10 cellular contexts compared by ENCODE assay signal in genomic region chr19:2701361-2702169, GRCh38. TPM values are rescaled to one million over a fixed set of nuclear protein-coding genes. Genes with fewer than 3 reads are reported as not detected.
A peak's percentile ranks its signal among the peaks of the same experiment; 100 is the strongest.
DNase-seq lines count a peak whose midpoint lies in the region; ATAC-seq, FAIRE-seq and TF ChIP-seq lines count a peak whose summit lies in the region.
"Had no signal": no experiment of that assay in that cellular context is flagged by ENCODE, and none has a peak within 500 bp of the region (broad histone marks: within the 10 kb centered on the region; RNA-seq: fewer than 3 reads in every experiment).

No MANE protein-coding gene starts in this region.

- no peak for FAIRE-seq in GM12878 (lab: Jason Lieb, UNC)

- peaks cover 39% of the 10 kb centered on the region for H3K79me2 ChIP-seq in GM12878 (ENCODE audit: control insufficient read depth, insufficient read depth, low read length)

- H2AFZ ChIP-seq in GM12878 (ENCODE audit: control insufficient read depth, low read depth, low read length): no peak overlapping the region

- H3K27ac Mint-ChIP-seq in activated naive CD4-positive, alpha-beta T cell treated with anti-CD3 and anti-CD28 coated beads, Interleukin-2, amount 50 U/mL, for 24 hours: peak overlapping the region; percentile 30
- no peak overlapping the region for H3K27ac Mint-ChIP-seq in type B pancreatic cell

- CTCF ChIA-PET in GM12878 (lab: Yijun Ruan, JAX): interaction anchor here (1.5 kb wide), 2 partner anchors 48 to 53 kb away, joined by 6 to 7 read pairs; no protein-coding TSS in a partner anchor

- peaks cover 34% of the 10 kb centered on the region for H3K4me1 Mint-ChIP-seq in activated naive CD4-positive, alpha-beta T cell treated with anti-CD3 and anti-CD28 coated beads, Interleukin-2, amount 50 U/mL, for 24 hours
- H3K4me1 Mint-ChIP-seq in type B pancreatic cell (ENCODE audit: unreplicated experiment): no peaks in the 10 kb centered on the region

- POLR2A ChIA-PET in GM12878 (lab: Charles Lee): interaction anchor here (0.5 to 1.6 kb wide), 8 partner anchors 8 to 245 kb away, joined by 3 to 6 read pairs (median 4); partner anchors contain the start of gene LMNB2

- no peaks in the 10 kb centered on the region for H3K27me3 Mint-ChIP-seq in activated naive CD4-positive, alpha-beta T cell treated with anti-CD3 and anti-CD28 coated beads, Interleukin-2, amount 50 U/mL, for 24 hours
- peaks cover 22% of the 10 kb centered on the region for H3K27me3 Mint-ChIP-seq in type B pancreatic cell

- no peak for TF ChIP-seq POLR2A in GM12878 (IDR thresholded peaks at IDR 0.05; ENCODE audit: low read depth, low read length)

- no peak for TF ChIP-seq EP300 in GM12878 (IDR thresholded peaks at IDR 0.05; ENCODE audit: borderline replicate concordance in 1 of 2, control insufficient read depth in 1 of 2, low read depth in 2 of 2, low read length in 2 of 2)

- H3K4me3 Mint-ChIP-seq in activated naive CD4-positive, alpha-beta T cell treated with anti-CD3 and anti-CD28 coated beads, Interleukin-2, amount 50 U/mL, for 24 hours: peak overlapping the region; percentile 74
- H3K4me3 Mint-ChIP-seq in type B pancreatic cell: peak overlapping the region; percentile 84

- TF ChIP-seq RAD21 in GM12878 (IDR thresholded peaks at IDR 0.05; ENCODE audit: insufficient read depth, low read depth, low read length): no peak

- no peak for ATAC-seq in GM12878

- H3K36me3 ChIP-seq in GM12878 (ENCODE audit: control insufficient read depth in 2 of 2, insufficient read depth in 2 of 2, low read length in 1 of 2) (no peaks in the 10 kb centered on the region), muscle layer of colon (ENCODE audit: insufficient read depth, low read length) (no peaks in the 10 kb centered on the region)

- no peaks in the 10 kb centered on the region for H3K9me3 Mint-ChIP-seq in activated naive CD4-positive, alpha-beta T cell treated with anti-CD3 and anti-CD28 coated beads, Interleukin-2, amount 50 U/mL, for 24 hours
- no peaks in the 10 kb centered on the region for H3K9me3 Mint-ChIP-seq in type B pancreatic cell

- H3K4me1 ChIP-seq in GM12878 (ENCODE audit: control insufficient read depth, insufficient read depth, low read length): peaks cover 36% of the 10 kb centered on the region
- peaks cover 10% of the 10 kb centered on the region for H3K4me1 ChIP-seq in muscle layer of colon (ENCODE audit: insufficient read depth, low read length)

- intact Hi-C loops in GM12878 (cut with micrococcal nuclease; ENCODE audit: unreplicated experiment): loop anchor here (5.0 kb wide), 1 partner anchor 46 kb away; no protein-coding TSS in a partner anchor

- SMC1A ChIA-PET in GM12878 (lab: Charles Lee; ENCODE audit: uncharacterized antibody, unreplicated experiment): interaction anchor here (0.6 to 4.1 kb wide), 6 partner anchors 9 to 142 kb away, joined by 3 to 24 read pairs (median 3); no protein-coding TSS in a partner anchor

- H3K4me3 ChIP-seq in GM12878 (peak overlapping the region; percentile 88), muscle layer of colon (ENCODE audit: low read depth in 1 of 2, low read length in 2 of 2) (peak overlapping the region; percentile 56 to 64)

- no TSS peak for BruUV-seq in GM12878 (replicated peaks; lab: Mats Ljungman, UMichigan)

- 0% methylated on average over 8 of the region's 9 CpGs for WGBS in GM12878 (ENCODE audit: insufficient coverage, insufficient replicate concordance, low lambda C conversion rate, missing lambda C conversion rate)

- H3K9ac ChIP-seq in GM12878 (ENCODE audit: control insufficient read depth, insufficient read depth, low read length) (peak overlapping the region; percentile 59), muscle layer of colon (ENCODE audit: low read length) (no peak overlapping the region)

- in situ Hi-C loops in GM12878 (cut with MboI): no loop called here

- RAD21 ChIA-PET in GM12878 (lab: Charles Lee; ENCODE audit: unreplicated experiment): interaction anchor here (0.6 to 1.2 kb wide), 4 partner anchors 9 to 53 kb away, joined by 3 to 6 read pairs (median 4); no protein-coding TSS in a partner anchor

- peak overlapping the region; percentile 81 for H3K4me2 ChIP-seq in GM12878 (ENCODE audit: control insufficient read depth, insufficient read depth)

- H3K36me3 Mint-ChIP-seq in activated naive CD4-positive, alpha-beta T cell treated with anti-CD3 and anti-CD28 coated beads, Interleukin-2, amount 50 U/mL, for 24 hours: no peaks in the 10 kb centered on the region
- no peaks in the 10 kb centered on the region for H3K36me3 Mint-ChIP-seq in type B pancreatic cell

- H3K27ac ChIP-seq in GM12878 (ENCODE audit: control insufficient read depth, insufficient read depth) (peak overlapping the region; percentile 46), muscle layer of colon (ENCODE audit: low read depth, low read length) (no peak overlapping the region)

- no peak for DNase-seq in activated naive CD4-positive, alpha-beta T cell treated with Interleukin-2 at 50 U/mL for 16 hours
- DNase-seq in GM12878 (ENCODE audit: low read depth, low spot score): no peak
- DNase-seq in type B pancreatic cell (ENCODE audit: extremely low spot score, unreplicated experiment): no peak
- no peak for DNase-seq in NOMO-1 treated with dmso at 0.1 percent for 144 hours (lab: John Stamatoyannopoulos, UW; ENCODE audit: unreplicated experiment)
- no peak for DNase-seq in activated gamma-delta T cell treated with Interleukin-2 at 50 U/mL for 16 hours
- DNase-seq in activated CD4-positive, alpha-beta T cell treated with anti-CD3 and anti-CD28 coated beads for 4 hours: no peak
- DNase-seq: NCI-H526; stimulated activated CD4-positive, alpha-beta T cell treated with anti-CD3 and anti-CD28 coated beads, Interleukin-4, amount 100 ng/mL, for 1 hour had no signal

- H3K9me3 ChIP-seq in GM12878 (replicated peaks; ENCODE audit: control insufficient read depth, insufficient read depth, low read length): no peaks in the 10 kb centered on the region
- H3K9me3 ChIP-seq in muscle layer of colon (ENCODE audit: low read length): no peaks in the 10 kb centered on the region

- H4K20me1 ChIP-seq in GM12878 (ENCODE audit: control insufficient read depth, insufficient read depth): no peaks in the 10 kb centered on the region

- TF ChIP-seq CTCF in GM12878 (IDR thresholded peaks at IDR 0.05 in 2 of 3, conservative IDR thresholded peaks at IDR 0.05 in 1 of 3; ENCODE audit: control insufficient read depth in 2 of 3, extremely low read depth in 1 of 3, insufficient read depth in 1 of 3, low read depth in 3 of 3, low read length in 3 of 3): no peak
- TF ChIP-seq CTCF in type B pancreatic cell (conservative IDR thresholded peaks at IDR 0.05): no peak

- H3K27me3 ChIP-seq in GM12878 (replicated peaks in 1 of 2; ENCODE audit: control insufficient read depth in 2 of 2, insufficient read depth in 2 of 2, low read length in 1 of 2) (no peaks in the 10 kb centered on the region), muscle layer of colon (ENCODE audit: control insufficient read depth in 1 of 2, insufficient read depth in 2 of 2, low read length in 2 of 2) (no peaks in the 10 kb centered on the region)

RNA-seq across cellular contexts. Expression of gene GNG7, which starts 0.9 kb away (rescaled TPM):
- 10.3 TPM in 2 replicates for total RNA-seq in GM12878 (2013; cell fraction: nucleolus; rRNA removed)
- total RNA-seq in GM12878 (2014; rRNA removed) (2.7 and 3.8 TPM in 2 replicates), GM12878 (2014; rRNA removed; fragmentation: Illumina TruSeq; extraction: Trizol) (5.3 and 5.4 TPM in 2 replicates), GM12878 (2021) (13.6 and 14.0 TPM in 2 replicates), type B pancreatic cell (ENCODE audit: low replicate concordance) (3.8 and 12.2 TPM in 2 replicates)
- polyA plus RNA-seq in GM12878 (2011; ENCODE audit: low read depth): 12.7 TPM
- polyA plus RNA-seq in GM12878 (2011; rRNA removed) (1.8 and 1.9 TPM in 2 replicates), GM12878 (2014; fragmentation: Illumina TruSeq; extraction: Trizol) (6.9 and 7.8 TPM in 2 replicates), GM12878 (2014; fragmentation: Nextera tagmentation; extraction: Ambion mirVana) (1 to 10 TPM; 3.7 to 5.1 TPM), GM12878 (2014; rRNA removed) (11.7 and 13.4 TPM in 2 replicates), GM12878 (2016; fragmentation: Nextera tagmentation; extraction: Ambion mirVana) (10 to 100 TPM in 1 of 2 experiments, 1 to 10 TPM in 1; 9.8 to 10.6 TPM)
- polyA plus RNA-seq in GM12878 (2011; cell fraction: cytosol; rRNA removed): 2.0 and 2.1 TPM in 2 replicates
- polyA plus RNA-seq in GM12878 (2011; cell fraction: nucleus; rRNA removed): 2.8 and 3.7 TPM in 2 replicates
- polyA plus RNA-seq in GM12878 (2012): 24.5 and 28.2 TPM in 2 replicates
- polyA minus RNA-seq in GM12878 (2011; rRNA and poly(A)+ RNA removed): 0.29 and 0.57 TPM in 2 replicates
- 0.31 and 0.40 TPM in 2 replicates for polyA minus RNA-seq in GM12878 (2011; cell fraction: cytosol; rRNA and poly(A)+ RNA removed)
- 0.29 and 0.60 TPM in 2 replicates for polyA minus RNA-seq in GM12878 (2011; cell fraction: nucleus; rRNA and poly(A)+ RNA removed)

RNA-seq across cellular contexts. Expression of gene DIRAS1, which starts 19.6 kb away (rescaled TPM):
- total RNA-seq in GM12878 (2013; cell fraction: nucleolus; rRNA removed): 0.39 and 1.0 TPM in 2 replicates
- total RNA-seq in GM12878 (2014; rRNA removed) (not detected in 2 replicates), GM12878 (2014; rRNA removed; fragmentation: Illumina TruSeq; extraction: Trizol) (0.09 TPM in 1 of 2 replicates, not detected in the other), GM12878 (2021) (0.18 and 0.48 TPM in 2 replicates), type B pancreatic cell (ENCODE audit: low replicate concordance) (5.9 and 10.4 TPM in 2 replicates)
- polyA plus RNA-seq in GM12878 (2011; ENCODE audit: low read depth): 0.38 TPM
- polyA plus RNA-seq in GM12878 (2011; rRNA removed) (0.03 and 0.05 TPM in 2 replicates), GM12878 (2014; fragmentation: Illumina TruSeq; extraction: Trizol) (0.07 TPM in 1 of 2 replicates, not detected in the other), GM12878 (2014; fragmentation: Nextera tagmentation; extraction: Ambion mirVana) (not detected), GM12878 (2014; rRNA removed) (0.08 TPM in 1 of 2 replicates, not detected in the other), GM12878 (2016; fragmentation: Nextera tagmentation; extraction: Ambion mirVana) (under 1 TPM; 0.04 to 0.13 TPM)
- not detected in 2 replicates for polyA plus RNA-seq in GM12878 (2011; cell fraction: cytosol; rRNA removed)
- 0.10 TPM in 1 of 2 replicates, not detected in the other for polyA plus RNA-seq in GM12878 (2011; cell fraction: nucleus; rRNA removed)
- 0.34 and 0.57 TPM in 2 replicates for polyA plus RNA-seq in GM12878 (2012)
- polyA minus RNA-seq in GM12878 (2011; rRNA and poly(A)+ RNA removed): 0.15 TPM in 1 of 2 replicates, not detected in the other
- not detected in 2 replicates for polyA minus RNA-seq in GM12878 (2011; cell fraction: cytosol; rRNA and poly(A)+ RNA removed)
- polyA minus RNA-seq in GM12878 (2011; cell fraction: nucleus; rRNA and poly(A)+ RNA removed): not detected in 2 replicates

RNA-seq across cellular contexts. Expression of gene SLC39A3, which starts 38.3 kb away (rescaled TPM):
- total RNA-seq in GM12878 (2013; cell fraction: nucleolus; rRNA removed): 26.3 and 30.0 TPM in 2 replicates
- total RNA-seq in GM12878 (2014; rRNA removed) (46.0 and 50.2 TPM in 2 replicates), GM12878 (2014; rRNA removed; fragmentation: Illumina TruSeq; extraction: Trizol) (31.2 and 33.7 TPM in 2 replicates), GM12878 (2021) (48.4 and 52.1 TPM in 2 replicates), type B pancreatic cell (ENCODE audit: low replicate concordance) (32.0 and 33.1 TPM in 2 replicates)
- 9.9 TPM for polyA plus RNA-seq in GM12878 (2011; ENCODE audit: low read depth)
- polyA plus RNA-seq in GM12878 (2011; rRNA removed) (18.7 and 29.6 TPM in 2 replicates), GM12878 (2014; fragmentation: Illumina TruSeq; extraction: Trizol) (20.9 and 59.4 TPM in 2 replicates), GM12878 (2014; fragmentation: Nextera tagmentation; extraction: Ambion mirVana) (1 to 10 TPM in 1 of 2 experiments, under 1 TPM in 1; 0.63 to 1.1 TPM), GM12878 (2014; rRNA removed) (54.5 and 54.9 TPM in 2 replicates), GM12878 (2016; fragmentation: Nextera tagmentation; extraction: Ambion mirVana) (10 to 100 TPM; 58.7 to 67.1 TPM)
- polyA plus RNA-seq in GM12878 (2011; cell fraction: cytosol; rRNA removed): 51.6 and 59.3 TPM in 2 replicates
- 38.3 and 42.8 TPM in 2 replicates for polyA plus RNA-seq in GM12878 (2011; cell fraction: nucleus; rRNA removed)
- polyA plus RNA-seq in GM12878 (2012): 24.3 and 28.7 TPM in 2 replicates
- polyA minus RNA-seq in GM12878 (2011; rRNA and poly(A)+ RNA removed): 19.9 and 31.8 TPM in 2 replicates
- polyA minus RNA-seq in GM12878 (2011; cell fraction: cytosol; rRNA and poly(A)+ RNA removed): 15.3 and 17.2 TPM in 2 replicates
- polyA minus RNA-seq in GM12878 (2011; cell fraction: nucleus; rRNA and poly(A)+ RNA removed): 7.5 and 14.9 TPM in 2 replicates
